Comparison of ENCODE assay signal across 15 cellular contexts in genomic region chr10:126659750-126660149, GRCh38.
DNase-seq lines count a peak whose midpoint lies in the region; ATAC-seq lines count a peak whose summit lies in the region.
"Had no signal": no experiment of that assay in that cellular context is flagged by ENCODE, and none has a peak within 500 bp of the region (broad histone marks: within the 10 kb centered on the region; RNA-seq: fewer than 3 reads in every experiment).

No MANE protein-coding gene starts in this region.

- H3K27ac ChIP-seq in layer of hippocampus (ENCODE audit: low read depth, low read length): peak overlapping the region; percentile 60
- peak overlapping the region; percentile 53 for H3K27ac ChIP-seq in substantia nigra (ENCODE audit: low read depth, low read length, poor library complexity, severe bottlenecking)
- H3K27ac ChIP-seq: 22Rv1, A549, C4-2B, GM23248, HL-60 had no signal

- no peaks in the 10 kb centered on the region for H3K27me3 ChIP-seq in layer of hippocampus (ENCODE audit: control insufficient read depth, insufficient read depth, low read length)

- DNase-seq in NCI-H2171 treated with DMSO at 0.1 percent for 48 hours (lab: John Stamatoyannopoulos, UW): peak; percentile 34
- no peak for DNase-seq in NCI-H2171 (lab: John Stamatoyannopoulos, UW)
- DNase-seq in substantia nigra (lab: John Stamatoyannopoulos, UW): peak in 4 of 49 donors; percentile 19 to 41 (median 26)
- no peak for DNase-seq in dedifferentiated amniotic fluid mesenchymal stem cell (ENCODE audit: extremely low spot score)
- no peak for DNase-seq in stimulated activated CD4-positive, alpha-beta T cell treated with anti-CD3 and anti-CD28 coated beads, Interleukin-4, amount 100 ng/mL, for 1 hour
- DNase-seq: AML-193; Caco-2; CD4-positive, alpha-beta T cell; GM23248 had no signal

- ATAC-seq in HG03342 (IDR thresholded peaks at IDR 0.05; ENCODE audit: unreplicated experiment): no peak
- ATAC-seq: A549 had no signal
